10 cellular contexts compared by ENCODE assay signal in the genomic region with DNA sequence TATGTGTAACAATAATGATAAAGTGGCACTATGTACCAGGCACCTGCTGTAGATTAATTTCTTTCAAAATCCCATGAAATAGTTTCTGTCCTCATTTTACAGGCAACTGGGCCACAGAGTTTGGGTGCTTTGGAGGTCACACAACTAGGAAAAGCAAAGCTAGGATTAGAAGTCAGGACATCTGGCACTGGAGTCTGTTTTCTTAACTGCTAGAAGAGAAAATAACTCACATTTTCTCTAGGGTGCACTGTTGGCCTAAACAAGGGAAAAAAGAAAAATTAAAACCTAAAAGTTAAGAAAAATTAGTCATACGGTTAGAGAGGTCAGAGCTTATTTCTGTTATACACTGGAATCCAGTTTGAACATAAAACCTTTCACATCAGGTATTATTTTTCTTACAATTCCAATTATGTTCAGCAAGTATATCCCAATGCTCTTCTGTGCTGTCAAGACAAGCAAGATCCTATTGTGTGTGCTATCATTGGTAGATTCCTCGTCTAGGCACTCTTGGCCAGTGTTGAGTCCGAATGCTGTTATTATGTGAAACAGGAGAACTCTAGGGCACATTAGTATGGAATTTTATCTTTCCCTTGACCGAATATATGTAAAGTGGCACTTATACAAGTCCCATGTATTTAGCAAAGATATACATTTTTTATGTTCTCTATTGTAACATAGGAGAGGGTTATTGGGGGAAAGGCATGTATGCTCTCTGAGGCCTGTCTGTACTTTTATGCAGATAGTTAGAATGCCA. TPM values are rescaled to one million over a fixed set of nuclear protein-coding genes. Genes with fewer than 3 reads are reported as not detected.
A peak's percentile ranks its signal among the peaks of the same experiment; 100 is the strongest.
DNase-seq lines count a peak whose midpoint lies in the region; ATAC-seq, FAIRE-seq and TF ChIP-seq lines count a peak whose summit lies in the region.
"Had no signal": no experiment of that assay in that cellular context is flagged by ENCODE, and none has a peak within 500 bp of the region (broad histone marks: within the 10 kb centered on the region; RNA-seq: fewer than 3 reads in every experiment).

No MANE protein-coding gene starts in this region.

- TF ChIP-seq CTCF in Loucy (conservative IDR thresholded peaks at IDR 0.05; ENCODE audit: low read length) (peak; percentile 37), K562 (IDR thresholded peaks at IDR 0.05 in 2 of 3, conservative IDR thresholded peaks at IDR 0.05 in 1 of 3; ENCODE audit: insufficient read depth in 2 of 3, low read depth in 1 of 3, low read length in 3 of 3) (no peak), neural crest cell (conservative IDR thresholded peaks at IDR 0.05) (no peak)

- no peaks in the 10 kb centered on the region for H3K9me3 ChIP-seq in Loucy (ENCODE audit: insufficient read depth, low read depth, low read length)
- H3K9me3 ChIP-seq in K562 (replicated peaks; ENCODE audit: control insufficient read depth, insufficient read depth, low read depth, low read length), result no peaks in the 10 kb centered on the region

- H3K36me3 ChIP-seq in Loucy (ENCODE audit: insufficient read depth, low read length) (peaks cover 13% of the 10 kb centered on the region; the same call in 1 of the 2 replicates), K562 (ENCODE audit: control insufficient read depth, insufficient read depth, low read length) (peaks cover 18% of the 10 kb centered on the region; the same call in 1 of the 3 replicates)

- no peaks in the 10 kb centered on the region for H3K9me2 ChIP-seq in Loucy (replicated peaks; ENCODE audit: low read depth, low read length)

- intact Hi-C loops in K562 (cut with micrococcal nuclease), result loop anchor here (2.0 kb wide), 2 partner anchors 21 to 103 kb away; a partner anchor contains a TSS

- H4K20me1 ChIP-seq in Loucy (ENCODE audit: insufficient read depth, low read length, poor library complexity, severe bottlenecking), result no peaks in the 10 kb centered on the region
- no peaks in the 10 kb centered on the region for H4K20me1 ChIP-seq in K562 (replicated peaks; ENCODE audit: control insufficient read depth, insufficient read depth, low read length)

- TF ChIP-seq EP300 in K562 (IDR thresholded peaks at IDR 0.05; ENCODE audit: low read length), result no peak

- H3K9me1 ChIP-seq in K562 (ENCODE audit: control insufficient read depth, insufficient read depth, low read length), result no peaks in the 10 kb centered on the region

- peaks cover 3% of the 10 kb centered on the region; the same call in 1 of the 2 replicates for H3F3A ChIP-seq in Loucy (ENCODE audit: low read depth)

- 75% methylated on average over 4 of the region's 4 CpGs for WGBS in K562 (ENCODE audit: insufficient coverage, low coverage, missing lambda C conversion rate)

- no peak overlapping the region for H3K27ac Mint-ChIP-seq in neural crest cell (ENCODE audit: unreplicated experiment)

- peaks cover 10% of the 10 kb centered on the region for H3K36me3 Mint-ChIP-seq in neural crest cell (ENCODE audit: low read depth)

- FAIRE-seq in K562 (lab: Jason Lieb, UNC), result peak; percentile 46

- H3K27me3 Mint-ChIP-seq in neural crest cell (ENCODE audit: low read depth), result no peaks in the 10 kb centered on the region

- in situ Hi-C loops in K562 (cut with MboI), result no loop called here

- H2AFZ ChIP-seq in Loucy (ENCODE audit: low read length) (no peak overlapping the region), K562 (ENCODE audit: low read depth, low read length) (peak overlapping the region; percentile 97; the same call in 1 of the 2 replicates)

- TF ChIP-seq POLR2A in K562 (conservative IDR thresholded peaks at IDR 0.05), result no peak

- H3K4me2 ChIP-seq in Loucy (ENCODE audit: low read depth, low read length, poor library complexity, severe bottlenecking) (peak overlapping the region; percentile 92), K562 (ENCODE audit: insufficient read depth, low read length) (no peak overlapping the region)

- no peaks in the 10 kb centered on the region for H3K9me3 Mint-ChIP-seq in neural crest cell

- DNase-seq in GM03348 (ENCODE audit: low spot score) (peak; percentile 7), K562 (ENCODE audit: extremely low read depth in 1 of 4, low spot score in 3 of 4) (no peak), neural crest cell (ENCODE audit: low read depth, low spot score) (no peak), superior temporal gyrus (ENCODE audit: extremely low spot score) (no peak)
- DNase-seq: activated effector memory CD4-positive, alpha-beta T cell treated with anti-CD3 and anti-CD28 coated beads, Interleukin-2, amount 50 U/mL, for 16 hours; NCI-H446 treated with DMSO at 0.1 percent for 48 hours; stimulated activated naive CD4-positive, alpha-beta T cell treated with Interleukin-2 at 50 U/mL for 16 hours had no signal

- H3K9ac ChIP-seq in Loucy (ENCODE audit: low read depth, low read length, poor library complexity, severe bottlenecking), result peak overlapping the region; percentile 90
- H3K9ac ChIP-seq in K562 (ENCODE audit: insufficient read depth in 1 of 2, low read depth in 2 of 2, low read length in 2 of 2), result peak overlapping the region in 1 of 2 experiments; percentile 85; a peak in 1 of 4 replicates

- CTCF ChIA-PET in K562 (lab: Yijun Ruan, JAX; ENCODE audit: low intra/inter-chr PET ratio), result interaction anchor here (0.9 kb wide), 1 partner anchor 12 kb away, joined by 3 read pairs; no protein-coding TSS in a partner anchor

- H3K79me2 ChIP-seq in Loucy (ENCODE audit: insufficient read depth, low read length) (peaks cover 10% of the 10 kb centered on the region), K562 (ENCODE audit: control insufficient read depth, insufficient read depth, low read length) (peaks cover 4% of the 10 kb centered on the region; the same call in 2 of the 3 replicates)

- peak in 1 of 2 experiments; percentile 10; a peak in 1 of 4 replicates for TF ChIP-seq RAD21 in K562 (CRISPR knock-in tag; conservative IDR thresholded peaks at IDR 0.05 in 1 of 2, IDR thresholded peaks at IDR 0.05 in 1 of 2)

- H3K27ac ChIP-seq in K562 (ENCODE audit: extremely low read depth, low read depth, low read length), result no peak overlapping the region

- no peak for ATAC-seq in K562
- ATAC-seq in HG03439 (IDR thresholded peaks at IDR 0.05; ENCODE audit: unreplicated experiment), result no peak
- ATAC-seq in GM19452 (IDR thresholded peaks at IDR 0.05; ENCODE audit: unreplicated experiment), result no peak

- peak overlapping the region; percentile 76 for H3K4me3 Mint-ChIP-seq in neural crest cell

- H3K4me1 Mint-ChIP-seq in neural crest cell, result peaks cover 12% of the 10 kb centered on the region

- H3K4me3 ChIP-seq in Loucy (ENCODE audit: low read length, poor library complexity, severe bottlenecking), result peak overlapping the region; percentile 95
- H3K4me3 ChIP-seq in K562, result no peak overlapping the region

- peaks cover 17% of the 10 kb centered on the region for H3K4me1 ChIP-seq in Loucy (ENCODE audit: insufficient read depth, low read length, poor library complexity, severe bottlenecking)
- no peaks in the 10 kb centered on the region; a peak in 1 of 5 replicates for H3K4me1 ChIP-seq in K562 (replicated peaks in 1 of 2; ENCODE audit: control insufficient read depth in 2 of 2, insufficient read depth in 2 of 2, low read length in 2 of 2)

- BruUV-seq in K562 (replicated peaks; lab: Mats Ljungman, UMichigan), result no TSS peak

- H3K27me3 ChIP-seq in Loucy (ENCODE audit: insufficient read depth, low read length, poor library complexity, severe bottlenecking), result no peaks in the 10 kb centered on the region
- no peaks in the 10 kb centered on the region for H3K27me3 ChIP-seq in K562 (ENCODE audit: control insufficient read depth in 2 of 2, insufficient read depth in 2 of 2, low read length in 2 of 2)

- POLR2A ChIA-PET in K562 (lab: Yijun Ruan, JAX), result interaction anchor here (0.6 to 0.8 kb wide), 2 partner anchors 304 to 438 kb away, joined by 3 read pairs; no protein-coding TSS in a partner anchor

RNA-seq across cellular contexts. Expression of a gene that starts 1.5 kb away (rescaled TPM):
- 6.3 and 13.1 TPM in 2 replicates for total RNA-seq in K562 (2011; cell fraction: chromatin; rRNA removed; ENCODE audit: low replicate concordance)
- total RNA-seq in K562 (2011; cell fraction: nucleolus; rRNA removed), result 6.0 and 6.7 TPM in 2 replicates
- 6.5 and 8.3 TPM in 2 replicates for total RNA-seq in K562 (2011; cell fraction: nucleoplasm; rRNA removed)
- total RNA-seq in K562 (2014; rRNA removed) (3.6 and 3.7 TPM in 2 replicates), K562 (2014; rRNA removed; fragmentation: Illumina TruSeq; extraction: Trizol) (6.0 and 6.5 TPM in 2 replicates), K562 (2015; rRNA removed; fragmentation: Illumina TruSeq; extraction: Trizol) (5.3 and 6.5 TPM in 2 replicates), K562 (2021) (2.5 and 3.7 TPM in 2 replicates), neural crest cell (21.1 and 24.1 TPM in 2 replicates)
- polyA plus RNA-seq in K562 (2011; rRNA removed) (10.4 and 10.8 TPM in 2 replicates), K562 (2014; fragmentation: Illumina TruSeq; extraction: Trizol) (5.0 and 5.2 TPM in 2 replicates), K562 (2014; fragmentation: Nextera tagmentation; extraction: Ambion mirVana) (1 to 10 TPM; 8.9 to 9.3 TPM), K562 (2014; rRNA removed) (5.1 and 6.0 TPM in 2 replicates)
- polyA plus RNA-seq in K562 (2011; cell fraction: cytosol; rRNA removed), result 1.6 and 3.5 TPM in 2 replicates
- 8.3 and 13.3 TPM in 2 replicates for polyA plus RNA-seq in K562 (2011; cell fraction: nucleus; rRNA removed)
- 3.6 and 4.7 TPM in 2 replicates for polyA plus RNA-seq in K562 (2012)
- 5.7 and 7.6 TPM in 2 replicates for polyA minus RNA-seq in K562 (2011; rRNA and poly(A)+ RNA removed)
- 2.2 and 3.4 TPM in 2 replicates for polyA minus RNA-seq in K562 (2011; cell fraction: cytosol; rRNA and poly(A)+ RNA removed)
- polyA minus RNA-seq in K562 (2011; cell fraction: nucleus; rRNA and poly(A)+ RNA removed), result 7.5 and 14.2 TPM in 2 replicates

RNA-seq across cellular contexts. Expression of a gene that starts 20.1 kb away (rescaled TPM):
- total RNA-seq in K562 (2011; cell fraction: chromatin; rRNA removed; ENCODE audit: low replicate concordance), result 35.1 and 80.6 TPM in 2 replicates
- 19.5 and 23.3 TPM in 2 replicates for total RNA-seq in K562 (2011; cell fraction: nucleolus; rRNA removed)
- total RNA-seq in K562 (2011; cell fraction: nucleoplasm; rRNA removed), result 43.8 and 59.6 TPM in 2 replicates
- 28.9 and 35.1 TPM in 2 replicates for total RNA-seq in K562 (2014; rRNA removed)
- total RNA-seq in K562 (2014; rRNA removed; fragmentation: Illumina TruSeq; extraction: Trizol), result 48.9 and 54.1 TPM in 2 replicates
- total RNA-seq in K562 (2015; rRNA removed; fragmentation: Illumina TruSeq; extraction: Trizol), result 44.3 and 50.6 TPM in 2 replicates
- total RNA-seq in K562 (2021), result 33.8 and 35.3 TPM in 2 replicates
- 59.1 and 74.2 TPM in 2 replicates for polyA plus RNA-seq in K562 (2011; rRNA removed)
- 15.6 and 28.6 TPM in 2 replicates for polyA plus RNA-seq in K562 (2011; cell fraction: cytosol; rRNA removed)
- 74.3 and 102 TPM in 2 replicates for polyA plus RNA-seq in K562 (2011; cell fraction: nucleus; rRNA removed)
- 31.6 and 46.2 TPM in 2 replicates for polyA plus RNA-seq in K562 (2012)
- polyA plus RNA-seq in K562 (2014; fragmentation: Illumina TruSeq; extraction: Trizol), result 41.4 and 47.2 TPM in 2 replicates
- 10 to 100 TPM; 50.0 to 57.5 TPM for polyA plus RNA-seq in K562 (2014; fragmentation: Nextera tagmentation; extraction: Ambion mirVana)
- 62.9 and 69.0 TPM in 2 replicates for polyA plus RNA-seq in K562 (2014; rRNA removed)
- 27.6 and 33.7 TPM in 2 replicates for polyA minus RNA-seq in K562 (2011; rRNA and poly(A)+ RNA removed)
- 7.7 and 8.8 TPM in 2 replicates for polyA minus RNA-seq in K562 (2011; cell fraction: cytosol; rRNA and poly(A)+ RNA removed)
- 18.7 and 29.1 TPM in 2 replicates for polyA minus RNA-seq in K562 (2011; cell fraction: nucleus; rRNA and poly(A)+ RNA removed)
- total RNA-seq in neural crest cell, result 62.8 and 68.0 TPM in 2 replicates

RNA-seq across cellular contexts. Expression of a gene that starts 20.2 kb away (rescaled TPM):
- 23.9 and 58.8 TPM in 2 replicates for total RNA-seq in K562 (2011; cell fraction: chromatin; rRNA removed; ENCODE audit: low replicate concordance)
- 13.7 and 15.5 TPM in 2 replicates for total RNA-seq in K562 (2011; cell fraction: nucleolus; rRNA removed)
- 22.4 and 33.4 TPM in 2 replicates for total RNA-seq in K562 (2011; cell fraction: nucleoplasm; rRNA removed)
- total RNA-seq in K562 (2014; rRNA removed) (17.6 TPM in 2 replicates), K562 (2014; rRNA removed; fragmentation: Illumina TruSeq; extraction: Trizol) (28.1 and 28.2 TPM in 2 replicates), K562 (2015; rRNA removed; fragmentation: Illumina TruSeq; extraction: Trizol) (26.6 and 29.8 TPM in 2 replicates), K562 (2021) (24.7 and 31.5 TPM in 2 replicates), neural crest cell (58.4 and 72.7 TPM in 2 replicates)
- polyA plus RNA-seq in K562 (2011; rRNA removed) (20.0 and 24.2 TPM in 2 replicates), K562 (2014; fragmentation: Illumina TruSeq; extraction: Trizol) (18.6 and 26.2 TPM in 2 replicates), K562 (2014; fragmentation: Nextera tagmentation; extraction: Ambion mirVana) (10 to 100 TPM; 14.5 to 19.9 TPM), K562 (2014; rRNA removed) (20.3 and 24.7 TPM in 2 replicates)
- 5.9 and 6.8 TPM in 2 replicates for polyA plus RNA-seq in K562 (2011; cell fraction: cytosol; rRNA removed)
- polyA plus RNA-seq in K562 (2011; cell fraction: nucleus; rRNA removed), result 17.3 and 18.1 TPM in 2 replicates
- polyA plus RNA-seq in K562 (2012), result 13.5 and 14.3 TPM in 2 replicates
- 28.2 and 31.3 TPM in 2 replicates for polyA minus RNA-seq in K562 (2011; rRNA and poly(A)+ RNA removed)
- 13.8 and 19.7 TPM in 2 replicates for polyA minus RNA-seq in K562 (2011; cell fraction: cytosol; rRNA and poly(A)+ RNA removed)
- 26.5 and 41.3 TPM in 2 replicates for polyA minus RNA-seq in K562 (2011; cell fraction: nucleus; rRNA and poly(A)+ RNA removed)
